Comparison of ENCODE assay signal across 15 cellular contexts in genomic region chr1:240466509-240466908, GRCh38.
DNase-seq lines count a peak whose midpoint lies in the region; ATAC-seq, FAIRE-seq and TF ChIP-seq lines count a peak whose summit lies in the region.
"Had no signal": no experiment of that assay in that cellular context is flagged by ENCODE, and none has a peak within 500 bp of the region (broad histone marks: within the 10 kb centered on the region; RNA-seq: fewer than 3 reads in every experiment).

No MANE protein-coding gene starts in this region.

- H2BK15ac ChIP-seq in IMR-90 (ENCODE audit: low read depth, low read length) (no peak overlapping the region), mesenchymal stem cell (ENCODE audit: low read depth, poor library complexity, severe bottlenecking) (no peak overlapping the region)

- in situ Hi-C loops in IMR-90 (cut with MboI; ENCODE audit: low sequenced_read_pairs), result loop anchor here (25.0 kb wide), 1 partner anchor 221 kb away; no protein-coding TSS in a partner anchor

- no peak overlapping the region for H3K4me3 ChIP-seq in IMR-90 (ENCODE audit: insufficient read depth, low read depth, low read length)
- no peak overlapping the region for H3K4me3 ChIP-seq in mesenchymal stem cell (ENCODE audit: insufficient read depth in 1 of 2, low read depth in 1 of 2, low read length in 2 of 2)
- H3K4me3 ChIP-seq in smooth muscle cell, result no peak overlapping the region
- H3K4me3 ChIP-seq in prostate gland, result no peak overlapping the region
- H3K4me3 ChIP-seq: GM23248, K562 had no signal

- no peak for ATAC-seq in IMR-90 (ENCODE audit: low read depth)
- ATAC-seq in GM21381 (IDR thresholded peaks at IDR 0.05; ENCODE audit: unreplicated experiment), result no peak
- ATAC-seq: CD8-positive, alpha-beta T cell; HepG2; K562 had no signal

- peaks cover 20% of the 10 kb centered on the region for H3K4me1 ChIP-seq in IMR-90 (ENCODE audit: control insufficient read depth, insufficient read depth, low read length)
- H3K4me1 ChIP-seq in mesenchymal stem cell (ENCODE audit: control insufficient read depth, insufficient read depth, low read depth, low read length), result peaks cover 4% of the 10 kb centered on the region
- peaks cover 27% of the 10 kb centered on the region for H3K4me1 ChIP-seq in smooth muscle cell (ENCODE audit: low read depth)
- H3K4me1 ChIP-seq in prostate gland (replicated peaks), result no peaks in the 10 kb centered on the region

- H2AFZ ChIP-seq in IMR-90 (replicated peaks; ENCODE audit: low read length, poor library complexity) (no peak overlapping the region), mesenchymal stem cell (ENCODE audit: low read depth, low read length) (no peak overlapping the region), smooth muscle cell (ENCODE audit: low read depth) (peak overlapping the region; percentile 70)
- H2AFZ ChIP-seq: GM23248 had no signal

- 0 out of 2 replicates have a peak overlapping the region, but pooled peaks have one; percentile 8 for H3K4ac ChIP-seq in IMR-90 (ENCODE audit: low read depth, low read length)
- H3K4ac ChIP-seq in mesenchymal stem cell (ENCODE audit: low read depth in 1 of 2, low read length in 2 of 2), result no peak overlapping the region

- no peaks in the 10 kb centered on the region for H3K79me2 ChIP-seq in smooth muscle cell (ENCODE audit: low read depth)

- H4K5ac ChIP-seq in IMR-90 (ENCODE audit: low read depth, low read length), result no peak overlapping the region

- H2AK5ac ChIP-seq in IMR-90 (ENCODE audit: low read depth, low read length) (no peak overlapping the region; the same call in 1 of the 2 replicates), mesenchymal stem cell (ENCODE audit: low read length, severe bottlenecking) (no peak overlapping the region)

- H3K9me1 ChIP-seq in IMR-90 (ENCODE audit: insufficient read depth, low read length), result no peaks in the 10 kb centered on the region

- H3K9ac ChIP-seq in IMR-90 (ENCODE audit: low read depth, low read length) (no peak overlapping the region), mesenchymal stem cell (ENCODE audit: low read length) (no peak overlapping the region), smooth muscle cell (ENCODE audit: low read depth) (no peak overlapping the region)
- H3K9ac ChIP-seq: GM23248 had no signal

- H4K8ac ChIP-seq in IMR-90 (ENCODE audit: low read depth in 2 of 2, low read length in 2 of 2) (peak overlapping the region in 1 of 2 experiments; percentile 52; a peak in 2 of 4 replicates), mesenchymal stem cell (ENCODE audit: low read length) (peak overlapping the region; percentile 28)

- H3K79me1 ChIP-seq in IMR-90 (ENCODE audit: low read depth in 1 of 2, low read length in 2 of 2) (peaks cover 13 to 47% of the 10 kb centered on the region in 2 experiments; a peak in 3 of 4 replicates), mesenchymal stem cell (replicated peaks; ENCODE audit: low read length, poor library complexity, severe bottlenecking) (peaks cover 4% of the 10 kb centered on the region)

- H3K9me3 ChIP-seq in IMR-90 (ENCODE audit: control insufficient read depth, insufficient read depth, low read length), result no peaks in the 10 kb centered on the region
- no peaks in the 10 kb centered on the region for H3K9me3 ChIP-seq in mesenchymal stem cell (ENCODE audit: control insufficient read depth, low read length)
- H3K9me3 ChIP-seq in smooth muscle cell (replicated peaks; ENCODE audit: low read depth), result no peaks in the 10 kb centered on the region
- no peaks in the 10 kb centered on the region for H3K9me3 ChIP-seq in prostate gland

- 0 out of 2 replicates have a peak overlapping the region, but pooled peaks have one; percentile 23 for H4K91ac ChIP-seq in IMR-90 (ENCODE audit: insufficient read depth, low read depth, low read length)
- H4K91ac ChIP-seq in mesenchymal stem cell (ENCODE audit: low read length), result no peak overlapping the region

- H3K14ac ChIP-seq in IMR-90 (replicated peaks; ENCODE audit: low read depth, low read length) (0 out of 2 replicates have a peak overlapping the region, but pooled peaks have one; percentile 3), mesenchymal stem cell (ENCODE audit: low read length in 2 of 2) (no peak overlapping the region)

- TF ChIP-seq POLR2A in IMR-90 (IDR thresholded peaks at IDR 0.05; ENCODE audit: low read depth, low read length), result no peak
- TF ChIP-seq POLR2A in prostate gland (IDR thresholded peaks at IDR 0.05), result no peak

- DNase-seq in D721Med (ENCODE audit: insufficient read length, low spot score) (no peak), IMR-90 (no peak), mesenchymal stem cell (no peak), smooth muscle cell (lab: John Stamatoyannopoulos, UW; ENCODE audit: unreplicated experiment) (no peak), prostate gland (ENCODE audit: low spot score) (no peak)
- no peak for DNase-seq in activated CD8-positive, alpha-beta memory T cell treated with anti-CD3 and anti-CD28 coated beads, Interleukin-2, amount 50 U/mL, for 4 hours
- DNase-seq: CD8-positive, alpha-beta T cell; COR-L47; GF-D8; GM23248; H9 had no signal

- no peak overlapping the region for H3K4me2 ChIP-seq in IMR-90 (ENCODE audit: low read depth, low read length)
- no peak overlapping the region for H3K4me2 ChIP-seq in mesenchymal stem cell (ENCODE audit: low read length, poor library complexity, severe bottlenecking)
- H3K4me2 ChIP-seq in smooth muscle cell, result peak overlapping the region; percentile 45

- TF ChIP-seq CTCF in D721Med (IDR thresholded peaks at IDR 0.05; ENCODE audit: insufficient read depth, missing control alignments), result no peak
- TF ChIP-seq CTCF in IMR-90 (conservative IDR thresholded peaks at IDR 0.05; ENCODE audit: low read depth, low read length), result no peak
- no peak for TF ChIP-seq CTCF in smooth muscle cell (IDR thresholded peaks at IDR 0.05; ENCODE audit: borderline replicate concordance, insufficient read depth, poor library complexity, severe bottlenecking)
- no peak for TF ChIP-seq CTCF in prostate gland (IDR thresholded peaks at IDR 0.05)

- no peak for TF ChIP-seq RAD21 in IMR-90 (IDR thresholded peaks at IDR 0.05; ENCODE audit: low read length)

- H2BK120ac ChIP-seq in IMR-90 (ENCODE audit: low read depth, low read length) (no peak overlapping the region), mesenchymal stem cell (ENCODE audit: low read depth, low read length) (no peak overlapping the region)

- no peaks in the 10 kb centered on the region for H3F3A ChIP-seq in smooth muscle cell (ENCODE audit: low read depth)

- H2BK20ac ChIP-seq in IMR-90 (ENCODE audit: low read depth, low read length), result peak overlapping the region; percentile 6; the same call in 1 of the 2 replicates

- CTCF ChIA-PET in IMR-90 (lab: Yijun Ruan, JAX), result interaction anchor here (0.6 to 0.8 kb wide), 2 partner anchors 50 to 225 kb away, joined by 3 read pairs; no protein-coding TSS in a partner anchor

- H2AK9ac ChIP-seq in IMR-90 (replicated peaks; ENCODE audit: low read depth, low read length, poor library complexity), result no peak overlapping the region

- POLR2A ChIA-PET in IMR-90 (lab: Charles Lee; ENCODE audit: unreplicated experiment), result no interaction called here

- intact Hi-C loops in IMR-90 (cut with micrococcal nuclease) (no loop called here), prostate gland (cut with DNase I) (no loop called here)

- no peaks in the 10 kb centered on the region for H3K36me3 ChIP-seq in IMR-90 (ENCODE audit: control insufficient read depth, insufficient read depth, low read length)
- H3K36me3 ChIP-seq in mesenchymal stem cell (ENCODE audit: control insufficient read depth in 1 of 2, insufficient read depth in 2 of 2, low read depth in 1 of 2, low read length in 2 of 2), result no peaks in the 10 kb centered on the region
- H3K36me3 ChIP-seq in smooth muscle cell (ENCODE audit: low read depth), result no peaks in the 10 kb centered on the region
- H3K36me3 ChIP-seq in prostate gland, result no peaks in the 10 kb centered on the region

- H4K20me1 ChIP-seq in IMR-90 (ENCODE audit: insufficient read depth, low read length) (no peaks in the 10 kb centered on the region), smooth muscle cell (ENCODE audit: low read depth) (no peaks in the 10 kb centered on the region)

- no CpG with 5 or more reads among the region's 4 CpGs for WGBS in IMR-90 (ENCODE audit: extremely low coverage in 2 of 2, insufficient read length in 1 of 2), 2 experiments
- WGBS in mesenchymal stem cell, result 92% methylated on average over 3 of the region's 4 CpGs
- 68% methylated on average over 4 of the region's 4 CpGs for WGBS in smooth muscle cell (ENCODE audit: low lambda C conversion rate)
- 85% methylated on average over 4 of the region's 4 CpGs for WGBS in prostate gland

- H2BK5ac ChIP-seq in IMR-90 (ENCODE audit: low read depth, low read length, poor library complexity, severe bottlenecking) (no peak overlapping the region), mesenchymal stem cell (ENCODE audit: low read depth, low read length, poor library complexity, severe bottlenecking) (no peak overlapping the region)

- H3K56ac ChIP-seq in IMR-90 (ENCODE audit: extremely low read depth, insufficient read depth, low read length), result no peak overlapping the region

- H3K27me3 ChIP-seq in IMR-90 (ENCODE audit: control insufficient read depth, insufficient read depth, low read length) (no peaks in the 10 kb centered on the region), mesenchymal stem cell (ENCODE audit: control insufficient read depth in 1 of 2, insufficient read depth in 1 of 2, low read length in 2 of 2) (no peaks in the 10 kb centered on the region), smooth muscle cell (ENCODE audit: low read depth) (no peaks in the 10 kb centered on the region), prostate gland (replicated peaks; ENCODE audit: insufficient read depth) (no peaks in the 10 kb centered on the region)

- BruUV-seq in IMR-90 (replicated peaks; lab: Mats Ljungman, UMichigan), result no TSS peak

- H3K27ac ChIP-seq in IMR-90 (ENCODE audit: insufficient read depth, low read length), result no peak overlapping the region
- no peak overlapping the region for H3K27ac ChIP-seq in mesenchymal stem cell (ENCODE audit: low read length, poor library complexity, severe bottlenecking)
- no peak overlapping the region for H3K27ac ChIP-seq in smooth muscle cell (ENCODE audit: low read depth)
- no peak overlapping the region for H3K27ac ChIP-seq in prostate gland
- H3K27ac ChIP-seq: GM23248 had no signal

- peak; percentile 74 for FAIRE-seq in D721Med (lab: Jason Lieb, UNC)
- FAIRE-seq: HepG2, HTR-8/SVneo, K562 had no signal

- H3K23ac ChIP-seq in IMR-90 (ENCODE audit: low read depth, low read length) (no peak overlapping the region), mesenchymal stem cell (ENCODE audit: low read length in 2 of 2) (no peak overlapping the region)

- dilution Hi-C loops in IMR-90 (cut with HindIII; ENCODE audit: low sequenced_read_pairs, unreplicated experiment), result no loop called here

- H3K18ac ChIP-seq in IMR-90 (ENCODE audit: low read depth, low read length) (peak overlapping the region; percentile 60; the same call in 1 of the 2 replicates), mesenchymal stem cell (ENCODE audit: low read depth in 1 of 2, low read length in 2 of 2) (peak overlapping the region in 1 of 2 experiments; percentile 66)

- peak overlapping the region in 1 of 2 experiments; percentile 54 for H2BK12ac ChIP-seq in mesenchymal stem cell (ENCODE audit: low read length in 2 of 2)
